In genomic region chr7:149961878-149962277, GRCh38 we compare ENCODE assay signal across 7 cellular contexts.
DNase-seq lines count a peak whose midpoint lies in the region; ATAC-seq, FAIRE-seq and TF ChIP-seq lines count a peak whose summit lies in the region.
"Not testable (repeated sequence)": the region's sequence is repeated elsewhere in the genome, so short reads cannot be mapped to it uniquely, and the experiment has no call there.

No MANE protein-coding gene starts in this region.

- TF ChIP-seq POLR2A in HepG2 (IDR thresholded peaks at IDR 0.05; ENCODE audit: insufficient read depth in 1 of 2, low read depth in 2 of 2, low read length in 2 of 2), result not testable (repeated sequence)

- in situ Hi-C loops in HepG2 (cut with HindIII; ENCODE audit: extremely low pct_ligation_motif_present, low pct_unique_long_range_greater_than_20kb), result not testable (repeated sequence)

- H4K20me1 ChIP-seq in DOHH2 (ENCODE audit: control insufficient read depth, insufficient read depth, low read depth, low read length); OCI-LY3 (ENCODE audit: insufficient read depth, low read length); HepG2 (ENCODE audit: insufficient read depth, low read length): not testable (repeated sequence)

- H3K27me3 Mint-ChIP-seq in activated CD4-positive, alpha-beta T cell treated with anti-CD3 and anti-CD28 coated beads for 36 hours; activated T-cell treated with anti-CD3 and anti-CD28 coated beads, Interleukin-2, amount 50 U/mL, for 4 hours (ENCODE audit: low read depth): not testable (repeated sequence)

- not testable (repeated sequence) for H3K9me2 ChIP-seq in DOHH2 (replicated peaks; ENCODE audit: control insufficient read depth, low read length)

- H3K9me3 ChIP-seq in DOHH2 (ENCODE audit: control insufficient read depth, insufficient read depth, low read length), result peaks cover 30% of the 10 kb centered on the region
- not testable (repeated sequence) for H3K9me3 ChIP-seq in OCI-LY3 (ENCODE audit: insufficient read depth, low read length); HepG2 (ENCODE audit: low read length)

- H3K4me3 Mint-ChIP-seq in activated CD4-positive, alpha-beta T cell treated with anti-CD3 and anti-CD28 coated beads for 36 hours; activated T-cell treated with anti-CD3 and anti-CD28 coated beads, Interleukin-2, amount 50 U/mL, for 4 hours: not testable (repeated sequence)

- 0 out of 2 replicates have a peak overlapping the region, but pooled peaks have one; percentile 2 for H3K4me2 ChIP-seq in DOHH2 (ENCODE audit: low read length)
- H3K4me2 ChIP-seq in OCI-LY3 (ENCODE audit: low read length); HepG2 (ENCODE audit: low read depth, low read length): not testable (repeated sequence)

- not testable (repeated sequence) for BruUV-seq in HepG2 (replicated peaks; lab: Mats Ljungman, UMichigan)

- H3K27me3 ChIP-seq in DOHH2 (ENCODE audit: control insufficient read depth, low read length); OCI-LY3 (ENCODE audit: low read depth, low read length); HepG2 (ENCODE audit: control insufficient read depth in 1 of 2, insufficient read depth in 2 of 2, low read length in 2 of 2): not testable (repeated sequence)

- H3F3A ChIP-seq in DOHH2 (ENCODE audit: control insufficient read depth, insufficient read depth), result peaks cover 21% of the 10 kb centered on the region

- not testable (repeated sequence) for H3K36me3 ChIP-seq in DOHH2 (ENCODE audit: control insufficient read depth, low read length); OCI-LY3 (replicated peaks; ENCODE audit: low read depth, low read length); HepG2 (replicated peaks in 1 of 2; ENCODE audit: control insufficient read depth in 1 of 2, insufficient read depth in 2 of 2, low read length in 2 of 2)

- not testable (repeated sequence) for H3K9ac ChIP-seq in OCI-LY3 (ENCODE audit: low read length); HepG2 (ENCODE audit: insufficient read depth, low read depth, low read length)

- not testable (repeated sequence) for FAIRE-seq in HepG2 (lab: Jason Lieb, UNC)

- peak overlapping the region; percentile 43 for H3K4me3 ChIP-seq in DOHH2 (ENCODE audit: low read length)
- not testable (repeated sequence) for H3K4me3 ChIP-seq in OCI-LY3 (ENCODE audit: low read length); HepG2 (replicated peaks in 1 of 3; ENCODE audit: insufficient read depth in 1 of 3, low read depth in 2 of 3, low read length in 3 of 3)

- peak; percentile 83 for ATAC-seq in activated CD4-positive, alpha-beta T cell treated with anti-CD3 and anti-CD28 coated beads for 36 hours
- peak; percentile 77 to 79 for ATAC-seq in activated T-cell treated with anti-CD3 and anti-CD28 coated beads, Interleukin-2, amount 50 U/mL, for 4 hours
- ATAC-seq in activated naive CD4-positive, alpha-beta T cell treated with anti-CD3 and anti-CD28 coated beads, Interleukin-2, amount 50 U/mL, for 72 hours, result peak; percentile 75 to 88
- ATAC-seq in HepG2, result not testable (repeated sequence)

- H3K9me3 Mint-ChIP-seq in activated CD4-positive, alpha-beta T cell treated with anti-CD3 and anti-CD28 coated beads for 36 hours (ENCODE audit: low read depth), result peaks cover 14% of the 10 kb centered on the region
- H3K9me3 Mint-ChIP-seq in activated T-cell treated with anti-CD3 and anti-CD28 coated beads, Interleukin-2, amount 50 U/mL, for 4 hours, result peaks cover 20% of the 10 kb centered on the region
- H3K9me3 Mint-ChIP-seq in activated naive CD4-positive, alpha-beta T cell treated with anti-CD3 and anti-CD28 coated beads, Interleukin-2, amount 50 U/mL, for 72 hours, result peaks cover 12 to 21% of the 10 kb centered on the region in 2 donors

- not testable (repeated sequence) for TF ChIP-seq EP300 in HepG2 (IDR thresholded peaks at IDR 0.05; ENCODE audit: low read depth in 2 of 2, low read length in 2 of 2); HepG2 (CRISPR knock-in tag; IDR thresholded peaks at IDR 0.05; ENCODE audit: borderline replicate concordance)

- H3K27ac ChIP-seq in DOHH2 (ENCODE audit: low read depth, low read length), result peak overlapping the region; percentile 63
- not testable (repeated sequence) for H3K27ac ChIP-seq in OCI-LY3 (ENCODE audit: low read length); HepG2 (ENCODE audit: extremely low read length, insufficient read depth, low read length)

- peak overlapping the region; percentile 77; the same call in 1 of the 2 replicates for H2AFZ ChIP-seq in OCI-LY3 (ENCODE audit: low read depth, low read length)
- not testable (repeated sequence) for H2AFZ ChIP-seq in HepG2 (ENCODE audit: low read length)

- WGBS in HepG2 (ENCODE audit: low lambda C conversion rate), result 93% methylated on average over 2 of the region's 2 CpGs

- TF ChIP-seq RAD21 in HepG2 (CRISPR knock-in tag; IDR thresholded peaks at IDR 0.05), result not testable (repeated sequence)

- not testable (repeated sequence) for H3K79me2 ChIP-seq in DOHH2 (ENCODE audit: control insufficient read depth, low read length); OCI-LY3 (ENCODE audit: low read length); HepG2 (ENCODE audit: insufficient read depth, low read length)

- DNase-seq in activated CD4-positive, alpha-beta T cell treated with anti-CD3 and anti-CD28 coated beads for 36 hours, result peak; percentile 33
- not testable (repeated sequence) for DNase-seq in activated T-cell treated with anti-CD3 and anti-CD28 coated beads, Interleukin-2, amount 50 U/mL, for 4 hours; activated naive CD4-positive, alpha-beta T cell treated with anti-CD3 and anti-CD28 coated beads, Interleukin-2, amount 50 U/mL, for 72 hours (ENCODE audit: low spot score in 2 of 2); HepG2 (ENCODE audit: low spot score)
- peak; percentile 32 for DNase-seq in stimulated activated CD4-positive, alpha-beta T cell treated with anti-CD3 and anti-CD28 coated beads, Interleukin-1b, Interleukin-23, amount 100 ng/mL, for 48 hours

- not testable (repeated sequence) for TF ChIP-seq CTCF in DOHH2 (IDR thresholded peaks at IDR 0.05; ENCODE audit: low read depth, low read length, poor library complexity, severe bottlenecking); OCI-LY3 (IDR thresholded peaks at IDR 0.05; ENCODE audit: low read depth, low read length); HepG2 (CRISPR knock-in tag; IDR thresholded peaks at IDR 0.05)

- POLR2A ChIA-PET in activated CD4-positive, alpha-beta T cell treated with anti-CD3 and anti-CD28 coated beads for 36 hours (lab: Charles Lee); HepG2 (lab: Yijun Ruan, JAX): not testable (repeated sequence)

- CTCF ChIA-PET in activated CD4-positive, alpha-beta T cell treated with anti-CD3 and anti-CD28 coated beads for 36 hours (lab: Charles Lee); HepG2 (lab: Yijun Ruan, JAX; ENCODE audit: low intra/inter-chr PET ratio, low total read pairs): not testable (repeated sequence)

- H3K36me3 Mint-ChIP-seq in activated CD4-positive, alpha-beta T cell treated with anti-CD3 and anti-CD28 coated beads for 36 hours (ENCODE audit: low read depth), result peaks cover 19% of the 10 kb centered on the region
- H3K36me3 Mint-ChIP-seq in activated T-cell treated with anti-CD3 and anti-CD28 coated beads, Interleukin-2, amount 50 U/mL, for 4 hours (ENCODE audit: insufficient read depth), result not testable (repeated sequence)
- peaks cover 23 to 28% of the 10 kb centered on the region in 2 donors for H3K36me3 Mint-ChIP-seq in activated naive CD4-positive, alpha-beta T cell treated with anti-CD3 and anti-CD28 coated beads, Interleukin-2, amount 50 U/mL, for 72 hours

- H3K27ac Mint-ChIP-seq in activated CD4-positive, alpha-beta T cell treated with anti-CD3 and anti-CD28 coated beads for 36 hours, result peak overlapping the region; percentile 64
- peak overlapping the region in 1 of 2 donors; percentile 73 for H3K27ac Mint-ChIP-seq in activated naive CD4-positive, alpha-beta T cell treated with anti-CD3 and anti-CD28 coated beads, Interleukin-2, amount 50 U/mL, for 72 hours

- H3K4me1 Mint-ChIP-seq in activated CD4-positive, alpha-beta T cell treated with anti-CD3 and anti-CD28 coated beads for 36 hours, result peaks cover 17% of the 10 kb centered on the region
- H3K4me1 Mint-ChIP-seq in activated T-cell treated with anti-CD3 and anti-CD28 coated beads, Interleukin-2, amount 50 U/mL, for 4 hours (ENCODE audit: low read depth), result peaks cover 13% of the 10 kb centered on the region

- H3K4me1 ChIP-seq in DOHH2 (ENCODE audit: control insufficient read depth, low read length), result peaks cover 15% of the 10 kb centered on the region
- H3K4me1 ChIP-seq in OCI-LY3 (ENCODE audit: low read length); HepG2 (ENCODE audit: insufficient read depth, low read length): not testable (repeated sequence)

- intact Hi-C loops in activated CD4-positive, alpha-beta T cell treated with anti-CD3 and anti-CD28 coated beads for 36 hours (cut with DNase I, micrococcal nuclease); HepG2 (cut with micrococcal nuclease; ENCODE audit: unreplicated experiment): not testable (repeated sequence)

TF ChIP-seq in HepG2, 621 proteins besides CTCF, POLR2A, EP300 and RAD21:
- peak; percentile 5; the same call in 1 of the 2 replicates for TF ChIP-seq GABPA (IDR thresholded peaks at IDR 0.05; ENCODE audit: low read depth, low read length)
- TF ChIP-seq GABPA (CRISPR knock-in tag; IDR thresholded peaks at IDR 0.05; ENCODE audit: low read depth), result not testable (repeated sequence)
